Comparison of ENCODE assay signal across 14 cellular contexts in the genomic region with DNA sequence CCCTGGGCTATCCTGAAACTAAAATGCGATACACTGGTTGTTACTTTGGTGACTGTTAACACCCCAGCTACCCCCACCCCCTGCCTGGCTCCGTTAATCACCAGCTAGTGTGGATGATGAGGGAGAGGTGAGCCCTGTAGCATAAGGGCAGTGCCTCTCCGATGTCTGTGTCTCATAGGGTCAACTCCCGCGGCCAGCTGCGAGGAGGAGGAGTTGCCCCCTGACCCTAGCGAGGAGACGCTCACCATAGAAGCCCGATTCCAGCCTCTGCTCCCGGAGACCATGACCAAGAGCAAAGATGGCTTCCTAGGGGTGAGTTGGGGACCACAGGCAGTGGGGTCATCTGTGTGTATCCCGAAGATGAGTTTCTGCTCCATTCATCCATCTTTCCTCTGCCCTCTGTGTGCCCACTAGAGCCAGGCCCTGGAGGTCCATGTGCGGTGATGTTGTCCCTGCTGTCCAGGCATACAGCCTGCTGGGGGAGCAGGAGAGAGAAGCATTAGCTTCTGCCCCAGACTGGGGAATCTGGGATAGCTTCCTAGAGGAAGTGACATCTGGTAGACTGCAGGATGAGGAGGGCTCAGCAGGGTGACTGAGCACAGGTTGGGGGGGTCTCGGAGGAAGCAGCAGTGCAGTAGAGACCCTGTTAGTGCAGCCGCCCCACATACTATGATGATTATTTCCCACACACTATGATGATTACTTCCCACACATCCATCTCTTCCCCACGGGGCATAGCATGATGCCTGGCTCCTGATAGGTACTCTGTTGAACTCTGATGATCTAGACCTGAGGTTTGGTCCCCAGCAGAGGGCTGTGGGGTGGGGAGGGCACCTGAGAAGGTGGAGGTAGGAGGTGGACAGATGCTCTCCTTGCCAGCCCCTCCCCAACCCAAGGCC. TPM values are rescaled to one million over a fixed set of nuclear protein-coding genes. Genes with fewer than 3 reads are reported as not detected.
DNase-seq lines count a peak whose midpoint lies in the region; FAIRE-seq and TF ChIP-seq lines count a peak whose summit lies in the region.
"Had no signal": no experiment of that assay in that cellular context is flagged by ENCODE, and none has a peak within 500 bp of the region (broad histone marks: within the 10 kb centered on the region; RNA-seq: fewer than 3 reads in every experiment).

No MANE protein-coding gene starts in this region.

- no peak overlapping the region for H2AFZ ChIP-seq in smooth muscle cell (ENCODE audit: low read depth)

- TF ChIP-seq CTCF in smooth muscle cell (IDR thresholded peaks at IDR 0.05; ENCODE audit: borderline replicate concordance, insufficient read depth, poor library complexity, severe bottlenecking) = no peak

- no peak overlapping the region for H3K4me3 ChIP-seq in smooth muscle cell

- H3K9me3 ChIP-seq in smooth muscle cell (replicated peaks; ENCODE audit: low read depth) = no peaks in the 10 kb centered on the region

- H4K20me1 ChIP-seq in smooth muscle cell (ENCODE audit: low read depth) = peaks cover 11% of the 10 kb centered on the region

- no peaks in the 10 kb centered on the region for H3K27me3 ChIP-seq in layer of hippocampus (ENCODE audit: control insufficient read depth, insufficient read depth, low read length)
- no peaks in the 10 kb centered on the region for H3K27me3 ChIP-seq in smooth muscle cell (ENCODE audit: low read depth)

- H3K79me2 ChIP-seq in smooth muscle cell (ENCODE audit: low read depth) = peaks cover 13% of the 10 kb centered on the region

- peak; percentile 54 for FAIRE-seq in GM12892 (lab: Jason Lieb, UNC)

- no peak for DNase-seq in GM12892 (ENCODE audit: insufficient read length)
- no peak for DNase-seq in smooth muscle cell (lab: John Stamatoyannopoulos, UW; ENCODE audit: unreplicated experiment)
- DNase-seq in HUDEP-2 (lab: John Stamatoyannopoulos, UW; ENCODE audit: unreplicated experiment in 76 of 76) = no peak
- no peak for DNase-seq in HuH-7.5 (ENCODE audit: low spot score)
- DNase-seq in NCI-H1417 treated with DMSO at 0.1 percent for 48 hours (lab: John Stamatoyannopoulos, UW) = no peak
- DNase-seq in activated CD4-positive, alpha-beta T cell treated with anti-CD3 and anti-CD28 coated beads for 1 hour = no peak
- DNase-seq: activated naive CD4-positive, alpha-beta T cell treated with anti-CD3 and anti-CD28 coated beads, Interleukin-2, amount 10 ng/mL, durations not matched to agents 7 days and 5 days; left colon; NCI-H1694; NCI-H526 treated with DMSO at 0.1 percent for 48 hours; stimulated activated CD4-positive, alpha-beta T cell treated with anti-CD3 and anti-CD28 coated beads, Interleukin-4, amount 100 ng/mL, for 24 hours; T-helper 9 cell had no signal

- H3K27ac ChIP-seq in angular gyrus (ENCODE audit: low read depth, low read length) (peak overlapping the region; percentile 70), layer of hippocampus (ENCODE audit: low read depth, low read length) (peak overlapping the region; percentile 77), smooth muscle cell (ENCODE audit: low read depth) (no peak overlapping the region)

- H3K36me3 ChIP-seq in smooth muscle cell (ENCODE audit: low read depth) = no peaks in the 10 kb centered on the region

- peaks cover 5% of the 10 kb centered on the region for H3K4me1 ChIP-seq in smooth muscle cell (ENCODE audit: low read depth)

- H3K4me2 ChIP-seq in smooth muscle cell = peak overlapping the region; percentile 2

- H3K9ac ChIP-seq in smooth muscle cell (ENCODE audit: low read depth) = no peak overlapping the region

- no peaks in the 10 kb centered on the region for H3F3A ChIP-seq in smooth muscle cell (ENCODE audit: low read depth)

- WGBS in smooth muscle cell (ENCODE audit: low lambda C conversion rate) = 92% methylated on average over 15 of the region's 15 CpGs

- TF ChIP-seq POLR2A in GM12892 (IDR thresholded peaks at IDR 0.05; ENCODE audit: low read depth, low read length) = no peak

RNA-seq across cellular contexts. Expression of a gene that starts 5.2 kb away (rescaled TPM):
- 0.89 TPM for polyA plus RNA-seq in GM12892 (2012; ENCODE audit: missing spikeins)
- total RNA-seq in smooth muscle cell = 26.6 and 32.6 TPM in 2 replicates
- polyA plus RNA-seq in smooth muscle cell = 48.9 and 62.9 TPM in 2 replicates

RNA-seq across cellular contexts. Expression of a gene that starts 14.5 kb away (rescaled TPM):
- polyA plus RNA-seq in GM12892 (2012; ENCODE audit: missing spikeins) = 35.9 TPM
- total RNA-seq in smooth muscle cell = 39.9 and 47.2 TPM in 2 replicates
- 63.9 and 71.2 TPM in 2 replicates for polyA plus RNA-seq in smooth muscle cell

RNA-seq across cellular contexts. Expression of a gene that starts 54.0 kb away (rescaled TPM):
- 4.7 TPM for polyA plus RNA-seq in GM12892 (2012; ENCODE audit: missing spikeins)
- total RNA-seq in smooth muscle cell = 0.18 and 2.1 TPM in 2 replicates
- 1.1 and 1.3 TPM in 2 replicates for polyA plus RNA-seq in smooth muscle cell
